18 cellular contexts compared by ENCODE assay signal in genomic region chr1:47478090-47478489, GRCh38. TPM values are rescaled to one million over a fixed set of nuclear protein-coding genes. Genes with fewer than 3 reads are reported as not detected.
DNase-seq lines count a peak whose midpoint lies in the region; ATAC-seq and TF ChIP-seq lines count a peak whose summit lies in the region.
"Had no signal": no experiment of that assay in that cellular context is flagged by ENCODE, and none has a peak within 500 bp of the region (broad histone marks: within the 10 kb centered on the region; RNA-seq: fewer than 3 reads in every experiment).

No MANE protein-coding gene starts in this region.

- H3K4me3 Mint-ChIP-seq in naive thymus-derived CD8-positive, alpha-beta T cell = no peak overlapping the region
- H3K4me3 Mint-ChIP-seq: activated CD8-positive, alpha-beta T cell treated with anti-CD3 and anti-CD28 coated beads for 36 hours; naive thymus-derived CD4-positive, alpha-beta T cell had no signal

- H3K9me3 ChIP-seq in adipocyte (ENCODE audit: control insufficient read depth, low read length) (no peaks in the 10 kb centered on the region), lower lobe of right lung (no peaks in the 10 kb centered on the region), upper lobe of right lung (no peaks in the 10 kb centered on the region)
- H3K9me3 ChIP-seq: esophagus squamous epithelium, testis had no signal

- intact Hi-C loops in lower lobe of right lung (cut with DNase I) = no loop called here
- intact Hi-C loops in upper lobe of right lung (cut with DNase I) = no loop called here

- H3K4me1 Mint-ChIP-seq in naive thymus-derived CD8-positive, alpha-beta T cell = no peaks in the 10 kb centered on the region
- H3K4me1 Mint-ChIP-seq: naive thymus-derived CD4-positive, alpha-beta T cell had no signal

- POLR2A ChIA-PET in naive thymus-derived CD8-positive, alpha-beta T cell (lab: Charles Lee) = no interaction called here

- H3K36me3 ChIP-seq in adipocyte (ENCODE audit: control insufficient read depth, insufficient read depth, low read length, severe bottlenecking) (no peaks in the 10 kb centered on the region), lower lobe of right lung (no peaks in the 10 kb centered on the region), upper lobe of right lung (no peaks in the 10 kb centered on the region)
- H3K36me3 ChIP-seq: esophagus squamous epithelium had no signal

- peak; percentile 24 for DNase-seq in NCI-H748 (lab: John Stamatoyannopoulos, UW; ENCODE audit: unreplicated experiment)
- no peak for DNase-seq in NCI-H748 treated with DMSO at 0.1 percent for 48 hours (lab: John Stamatoyannopoulos, UW)
- DNase-seq in adipocyte (ENCODE audit: low read depth) = peak; percentile 32
- DNase-seq in lower lobe of right lung = peak; percentile 71
- DNase-seq in upper lobe of right lung = peak; percentile 80
- DNase-seq in stimulated activated CD4-positive, alpha-beta T cell treated with anti-CD3 and anti-CD28 coated beads, Interleukin-15, amount 100 ng/mL, for 24 hours = no peak
- DNase-seq in naive thymus-derived CD8-positive, alpha-beta T cell = no peak
- DNase-seq: activated CD8-positive, alpha-beta T cell treated with anti-CD3 and anti-CD28 coated beads for 36 hours; activated naive CD4-positive, alpha-beta T cell treated with Interleukin-2 at 50 U/mL for 16 hours; DMS 273 treated with DMSO at 0.1 percent for 48 hours; esophagus squamous epithelium; HCEC 1CT; naive thymus-derived CD4-positive, alpha-beta T cell; NCI-H2029; T-helper 2 cell; testis had no signal

- peak overlapping the region; percentile 21 for H3K9ac ChIP-seq in adipocyte (ENCODE audit: low read length)

- no peaks in the 10 kb centered on the region for H3K36me3 Mint-ChIP-seq in naive thymus-derived CD8-positive, alpha-beta T cell
- H3K36me3 Mint-ChIP-seq: naive thymus-derived CD4-positive, alpha-beta T cell had no signal

- H3K27me3 ChIP-seq in adipocyte (replicated peaks; ENCODE audit: control insufficient read depth, insufficient read depth, low read length) = peaks cover 24% of the 10 kb centered on the region
- H3K27me3 ChIP-seq in lower lobe of right lung (ENCODE audit: low read depth) = no peaks in the 10 kb centered on the region
- H3K27me3 ChIP-seq in upper lobe of right lung = no peaks in the 10 kb centered on the region
- H3K27me3 ChIP-seq: testis had no signal

- H3K27ac Mint-ChIP-seq in naive thymus-derived CD8-positive, alpha-beta T cell = no peak overlapping the region
- H3K27ac Mint-ChIP-seq: activated CD8-positive, alpha-beta T cell treated with anti-CD3 and anti-CD28 coated beads for 36 hours; naive thymus-derived CD4-positive, alpha-beta T cell had no signal

- H3K27ac ChIP-seq in lower lobe of right lung = peak overlapping the region; percentile 53
- peak overlapping the region; percentile 44 for H3K27ac ChIP-seq in upper lobe of right lung
- H3K27ac ChIP-seq: testis had no signal

- no peaks in the 10 kb centered on the region for H3K9me3 Mint-ChIP-seq in naive thymus-derived CD8-positive, alpha-beta T cell
- H3K9me3 Mint-ChIP-seq: activated CD8-positive, alpha-beta T cell treated with anti-CD3 and anti-CD28 coated beads for 36 hours had no signal

- peaks cover 20% of the 10 kb centered on the region for H3K4me1 ChIP-seq in adipocyte (ENCODE audit: control insufficient read depth, insufficient read depth, low read length)
- peaks cover 7% of the 10 kb centered on the region for H3K4me1 ChIP-seq in lower lobe of right lung
- no peaks in the 10 kb centered on the region for H3K4me1 ChIP-seq in upper lobe of right lung
- H3K4me1 ChIP-seq: testis had no signal

- H3K4me3 ChIP-seq in adipocyte (ENCODE audit: low read length) (no peak overlapping the region), lower lobe of right lung (no peak overlapping the region), upper lobe of right lung (no peak overlapping the region)
- H3K4me3 ChIP-seq: esophagus squamous epithelium, GM12878, testis had no signal

- peak; percentile 90 to 95 for ATAC-seq in lower lobe of right lung
- ATAC-seq in upper lobe of right lung = peak; percentile 92
- no peak for ATAC-seq in GM21619 (IDR thresholded peaks at IDR 0.05; ENCODE audit: unreplicated experiment)
- ATAC-seq in naive thymus-derived CD8-positive, alpha-beta T cell = no peak
- ATAC-seq: activated CD8-positive, alpha-beta T cell treated with anti-CD3 and anti-CD28 coated beads for 36 hours; GM12878; naive thymus-derived CD4-positive, alpha-beta T cell had no signal

- H3K27me3 Mint-ChIP-seq in naive thymus-derived CD8-positive, alpha-beta T cell = peaks cover 9 to 33% (median 23%) of the 10 kb centered on the region in 5 donors

- TF ChIP-seq CTCF in lower lobe of right lung (IDR thresholded peaks at IDR 0.05) = no peak
- TF ChIP-seq CTCF in upper lobe of right lung (IDR thresholded peaks at IDR 0.05) = no peak

RNA-seq across cellular contexts. Expression of gene FOXD2, which starts 40.2 kb away (rescaled TPM):
- 0.44 TPM for total RNA-seq in lower lobe of right lung
- total RNA-seq in upper lobe of right lung = 0.35 TPM
- under 1 TPM; 0.27 to 0.36 TPM for total RNA-seq in naive thymus-derived CD8-positive, alpha-beta T cell
- polyA plus RNA-seq in naive thymus-derived CD8-positive, alpha-beta T cell = under 1 TPM in 2 of 3 donors, not detected in 1; 0.05 to 0.32 TPM

Comparison
In these comparisons a context has a peak if more than half of its experiments do, and no peak if none do; other contexts are left out.
1. DNase-seq: peak in NCI-H748 (single experiment), adipocyte (single experiment), lower lobe of right lung (single experiment) and upper lobe of right lung (single experiment); none in NCI-H748 treated with DMSO at 0.1 percent for 48 hours (single experiment), stimulated activated CD4-positive, alpha-beta T cell treated with anti-CD3 and anti-CD28 coated beads, Interleukin-15, amount 100 ng/mL, for 24 hours (single experiment) and naive thymus-derived CD8-positive, alpha-beta T cell (0 of 10).
2. ATAC-seq: peak in lower lobe of right lung (2 of 2) and upper lobe of right lung (single experiment); none in GM21619 (single experiment) and naive thymus-derived CD8-positive, alpha-beta T cell (0 of 2).